Comparison of ENCODE assay signal across 9 cellular contexts in the genomic region with DNA sequence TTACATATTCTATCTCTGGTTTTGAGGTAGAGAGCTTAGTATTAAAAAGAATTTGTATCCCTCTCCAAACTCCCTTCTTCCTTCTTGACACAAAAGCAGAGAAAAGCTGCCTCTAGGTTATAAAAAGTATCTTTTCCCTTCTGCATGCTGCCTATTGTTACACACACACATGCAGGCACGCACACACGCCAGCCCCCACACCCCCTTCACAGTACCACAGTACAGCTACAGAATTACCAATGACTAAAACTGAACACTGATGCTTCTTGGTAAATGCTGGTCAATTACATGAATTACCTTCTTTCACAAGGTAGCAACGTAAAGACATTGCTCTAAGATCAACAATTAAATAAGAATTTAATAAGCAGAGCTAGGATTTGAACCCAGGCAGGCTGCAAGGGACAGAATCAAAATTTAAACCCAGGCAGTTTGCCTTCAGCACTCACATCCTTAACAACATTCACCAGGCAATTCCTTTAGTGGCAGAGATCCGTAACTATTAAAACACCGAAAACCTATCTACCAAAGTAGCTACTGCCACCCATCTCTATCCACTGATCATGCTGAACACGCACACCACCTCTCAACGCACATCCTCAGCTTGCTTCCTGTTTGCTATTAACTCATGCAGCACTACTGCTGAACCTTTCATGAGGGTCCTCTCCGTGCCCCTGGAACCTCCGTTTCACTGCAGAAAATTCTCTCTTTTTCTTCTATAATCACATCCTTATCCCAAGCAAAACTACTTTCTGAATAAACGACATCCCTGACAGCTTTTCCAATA. TPM values are rescaled to one million over a fixed set of nuclear protein-coding genes. Genes with fewer than 3 reads are reported as not detected.
DNase-seq lines count a peak whose midpoint lies in the region; ATAC-seq, FAIRE-seq and TF ChIP-seq lines count a peak whose summit lies in the region.
"Had no signal": no experiment of that assay in that cellular context is flagged by ENCODE, and none has a peak within 500 bp of the region (broad histone marks: within the 10 kb centered on the region; RNA-seq: fewer than 3 reads in every experiment).

No MANE protein-coding gene starts in this region.

- H3K27ac ChIP-seq in endothelial cell of umbilical vein (ENCODE audit: insufficient read depth, low read depth, low read length), result peak overlapping the region; percentile 30
- H3K27ac ChIP-seq: A549 had no signal

- no peak for TF ChIP-seq POLR2A in endothelial cell of umbilical vein (IDR thresholded peaks at IDR 0.05; ENCODE audit: low read depth, low read length)

- H3K4me3 Mint-ChIP-seq in T-helper 17 cell, result peak overlapping the region; percentile 86

- H3K4me1 ChIP-seq in endothelial cell of umbilical vein (ENCODE audit: control insufficient read depth, extremely low read depth, insufficient read depth, low read length), result peaks cover 29% of the 10 kb centered on the region

- CTCF ChIA-PET in endothelial cell of umbilical vein (lab: Charles Lee), result interaction anchor here (0.7 to 2.7 kb wide), 13 partner anchors 9 to 171 kb away, joined by 3 to 18 read pairs (median 4); a partner anchor contains a TSS

- H3K9me1 ChIP-seq in endothelial cell of umbilical vein (replicated peaks; ENCODE audit: control insufficient read depth, extremely low read depth, insufficient read depth, low read length), result no peaks in the 10 kb centered on the region

- no peak overlapping the region for H3K9ac ChIP-seq in endothelial cell of umbilical vein (replicated peaks; ENCODE audit: extremely low read depth, insufficient read depth, low read length)

- H3K27me3 ChIP-seq in endothelial cell of umbilical vein (ENCODE audit: control insufficient read depth in 2 of 2, insufficient read depth in 2 of 2, low read length in 2 of 2), result no peaks in the 10 kb centered on the region

- peaks cover 11 to 15% of the 10 kb centered on the region in 2 experiments for H3K36me3 ChIP-seq in endothelial cell of umbilical vein (ENCODE audit: control insufficient read depth in 2 of 2, extremely low read depth in 1 of 2, insufficient read depth in 2 of 2, low read length in 2 of 2)

- no peak for TF ChIP-seq CTCF in endothelial cell of umbilical vein (IDR thresholded peaks at IDR 0.05; ENCODE audit: extremely low read depth in 1 of 2, insufficient read depth in 1 of 2, low read depth in 1 of 2, low read length in 2 of 2)

- H4K20me1 ChIP-seq in endothelial cell of umbilical vein (replicated peaks; ENCODE audit: control insufficient read depth, extremely low read depth, insufficient read depth, low read length), result peaks cover 18% of the 10 kb centered on the region

- POLR2A ChIA-PET in endothelial cell of umbilical vein (lab: Charles Lee), result interaction anchor here (0.7 kb wide), 1 partner anchor 234 kb away, joined by 3 read pairs; no protein-coding TSS in a partner anchor

- H3K27ac Mint-ChIP-seq in T-helper 17 cell, result peak overlapping the region; percentile 95

- H3K36me3 Mint-ChIP-seq in T-helper 17 cell (ENCODE audit: low read depth), result peaks cover 9% of the 10 kb centered on the region

- peak; percentile 53 for FAIRE-seq in endothelial cell of umbilical vein (lab: Jason Lieb, UNC)
- FAIRE-seq: A549 had no signal

- no peaks in the 10 kb centered on the region for H3K27me3 Mint-ChIP-seq in T-helper 17 cell

- no TSS peak for BruUV-seq in endothelial cell of umbilical vein (replicated peaks; lab: Mats Ljungman, UMichigan)

- H3K9me3 ChIP-seq in T-helper 17 cell (ENCODE audit: control insufficient read depth, low read length, poor library complexity, severe bottlenecking) (no peaks in the 10 kb centered on the region), endothelial cell of umbilical vein (replicated peaks; ENCODE audit: control insufficient read depth, insufficient read depth, low read length) (no peaks in the 10 kb centered on the region)
- H3K9me3 ChIP-seq: A549 had no signal

- dilution Hi-C loops in endothelial cell of umbilical vein (cut with MboI; ENCODE audit: extremely low pct_ligation_motif_present, low sequenced_read_pairs), result no loop called here

- H3K79me2 ChIP-seq in endothelial cell of umbilical vein (ENCODE audit: control insufficient read depth, insufficient read depth, low read length), result peaks cover 96% of the 10 kb centered on the region

- peak; percentile 0 for DNase-seq in SKM-1 treated with dmso at 0.1 percent for 144 hours (lab: John Stamatoyannopoulos, UW; ENCODE audit: unreplicated experiment)
- DNase-seq in SKM-1 (lab: John Stamatoyannopoulos, UW; ENCODE audit: unreplicated experiment), result no peak
- no peak for DNase-seq in T-helper 17 cell
- DNase-seq in endothelial cell of umbilical vein (ENCODE audit: low read depth, low spot score), result peak; percentile 38
- DNase-seq in stimulated activated CD8-positive, alpha-beta memory T cell treated with anti-CD3 and anti-CD28 coated beads, Interleukin-4, amount 100 ng/mL, for 48 hours, result peak; percentile 58
- DNase-seq in NCI-H1694 treated with DMSO at 0.1 percent for 48 hours (lab: John Stamatoyannopoulos, UW), result no peak
- DNase-seq in HCEC 1CT, result no peak

- H2AFZ ChIP-seq in endothelial cell of umbilical vein (ENCODE audit: low read depth, low read length), result no peak overlapping the region

- H3K4me2 ChIP-seq in endothelial cell of umbilical vein (ENCODE audit: insufficient read depth, low read length), result peak overlapping the region; percentile 6
- H3K4me2 ChIP-seq: A549 had no signal

- intact Hi-C loops in endothelial cell of umbilical vein (cut with micrococcal nuclease), result no loop called here

- ATAC-seq in T-helper 17 cell (peak; percentile 77), HG03139 (IDR thresholded peaks at IDR 0.05; ENCODE audit: unreplicated experiment) (no peak)

- no peak overlapping the region for H3K4me3 ChIP-seq in endothelial cell of umbilical vein (replicated peaks in 1 of 3; ENCODE audit: insufficient read depth in 1 of 3, low read depth in 1 of 3, low read length in 3 of 3)
- H3K4me3 ChIP-seq: A549 had no signal

- peaks cover 35% of the 10 kb centered on the region for H3K4me1 Mint-ChIP-seq in T-helper 17 cell

TF ChIP-seq in endothelial cell of umbilical vein, 7 proteins besides CTCF, POLR2A, EP300 and RAD21:
- TF ChIP-seq FOS (IDR thresholded peaks at IDR 0.05; ENCODE audit: borderline replicate concordance, insufficient read depth, low read length) (no peak), POLR2AphosphoS5 (IDR thresholded peaks at IDR 0.05; ENCODE audit: insufficient read depth, low read depth, low read length) (no peak), GATA2 (IDR thresholded peaks at IDR 0.05; ENCODE audit: insufficient read depth, insufficient read length, low read depth, low read length) (no peak), EZH2 (IDR thresholded peaks at IDR 0.05; ENCODE audit: borderline replicate concordance, low read depth, low read length, severe bottlenecking) (no peak), MYC (IDR thresholded peaks at IDR 0.05; ENCODE audit: low read depth, low read length) (no peak), JUN (IDR thresholded peaks at IDR 0.05; ENCODE audit: borderline replicate concordance, insufficient read depth, insufficient read length, low read depth) (no peak)
- TF ChIP-seq, protein P1, sequence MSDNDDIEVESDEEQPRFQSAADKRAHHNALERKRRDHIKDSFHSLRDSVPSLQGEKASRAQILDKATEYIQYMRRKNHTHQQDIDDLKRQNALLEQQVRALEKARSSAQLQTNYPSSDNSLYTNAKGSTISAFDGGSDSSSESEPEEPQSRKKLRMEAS (IDR thresholded peaks at IDR 0.05; ENCODE audit: insufficient read depth, insufficient read length), result no peak

RNA-seq across cellular contexts. Expression of a gene that starts 37.8 kb away (rescaled TPM):
- total RNA-seq in T-helper 17 cell (100 to 1,000 TPM; 142 to 146 TPM), endothelial cell of umbilical vein (819 and 848 TPM in 2 replicates)
- polyA plus RNA-seq in endothelial cell of umbilical vein, result 325 and 396 TPM in 2 replicates
- 840 and 857 TPM in 2 replicates for polyA plus RNA-seq in endothelial cell of umbilical vein (2011; cell fraction: cytosol; rRNA removed)
- polyA plus RNA-seq in endothelial cell of umbilical vein (2011; cell fraction: nucleus; rRNA removed), result 329 and 517 TPM in 2 replicates
- 907 and 1,093 TPM in 2 replicates for polyA plus RNA-seq in endothelial cell of umbilical vein (2012)
- 387 and 461 TPM in 2 replicates for polyA minus RNA-seq in endothelial cell of umbilical vein
- polyA minus RNA-seq in endothelial cell of umbilical vein (2011; cell fraction: cytosol; rRNA and poly(A)+ RNA removed), result 487 TPM
- 155 and 169 TPM in 2 replicates for polyA minus RNA-seq in endothelial cell of umbilical vein (2011; cell fraction: nucleus; rRNA and poly(A)+ RNA removed)

Comparison
In these comparisons a context has a peak if more than half of its experiments do, and no peak if none do; other contexts are left out.
1. DNase-seq: peak in SKM-1 treated with dmso at 0.1 percent for 144 hours (single experiment), endothelial cell of umbilical vein (single experiment) and stimulated activated CD8-positive, alpha-beta memory T cell treated with anti-CD3 and anti-CD28 coated beads, Interleukin-4, amount 100 ng/mL, for 48 hours (single experiment); none in SKM-1 (single experiment), T-helper 17 cell (0 of 3), NCI-H1694 treated with DMSO at 0.1 percent for 48 hours (single experiment) and HCEC 1CT (single experiment).